Comparison of ENCODE assay signal across 10 cellular contexts in the genomic region with DNA sequence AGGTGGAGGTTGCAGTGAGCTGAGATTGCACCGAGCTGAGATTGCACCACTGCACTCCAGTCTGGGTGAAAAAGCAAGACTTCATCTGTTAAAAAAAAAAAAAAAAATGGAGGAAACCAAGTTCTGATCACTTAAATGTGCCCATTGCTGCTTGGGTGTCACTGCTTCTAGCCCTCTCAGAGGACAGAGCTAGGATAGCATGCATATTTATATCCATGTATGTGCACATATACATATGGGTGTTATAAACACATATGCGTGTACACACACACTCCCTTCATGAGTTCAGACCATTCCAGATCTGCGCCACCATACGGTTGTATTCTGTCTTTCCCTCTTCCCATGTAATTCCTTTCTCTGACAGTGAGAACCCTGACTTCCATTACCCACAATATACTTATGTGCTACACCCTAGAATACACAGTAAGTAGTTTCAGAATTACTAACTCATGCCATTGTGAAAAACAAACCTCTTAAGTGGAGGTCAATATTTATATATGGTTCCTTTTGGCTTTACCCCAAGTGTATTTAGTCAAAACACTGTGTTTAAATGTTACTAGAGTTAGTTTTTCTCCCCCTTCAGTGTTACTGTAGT.
DNase-seq lines count a peak whose midpoint lies in the region; ATAC-seq and TF ChIP-seq lines count a peak whose summit lies in the region.
"Had no signal": no experiment of that assay in that cellular context is flagged by ENCODE, and none has a peak within 500 bp of the region (broad histone marks: within the 10 kb centered on the region; RNA-seq: fewer than 3 reads in every experiment).

No MANE protein-coding gene starts in this region.

- no peaks in the 10 kb centered on the region for H3K4me1 ChIP-seq in tibial artery
- H3K4me1 ChIP-seq: neural progenitor cell had no signal

- intact Hi-C loops in tibial artery (cut with DNase I; ENCODE audit: low total_unique reads): no loop called here

- no peak overlapping the region for H3K4me3 ChIP-seq in brain microvascular endothelial cell (ENCODE audit: low read depth, low read length)
- H3K4me3 ChIP-seq in tibial artery: no peak overlapping the region
- H3K4me3 ChIP-seq: hepatocyte, neural progenitor cell had no signal

- in situ Hi-C loops in brain microvascular endothelial cell (cut with HindIII; ENCODE audit: low pct_ligation_motif_present, low sequenced_read_pairs): no loop called here

- ATAC-seq in GM18502 (IDR thresholded peaks at IDR 0.05; ENCODE audit: poor library complexity, unreplicated experiment): peak; percentile 69
- peak; percentile 73 for ATAC-seq in GM21447 (IDR thresholded peaks at IDR 0.05; ENCODE audit: unreplicated experiment)
- ATAC-seq in HG03460 (IDR thresholded peaks at IDR 0.05; ENCODE audit: unreplicated experiment): peak; percentile 74

- H3K4me3 Mint-ChIP-seq in glutamatergic neuron (ENCODE audit: unreplicated experiment) (no peak overlapping the region), HFFc6 (no peak overlapping the region)
- H3K4me3 Mint-ChIP-seq: neural progenitor cell had no signal

- H3K9me3 Mint-ChIP-seq in glutamatergic neuron (ENCODE audit: unreplicated experiment) (peaks cover 5% of the 10 kb centered on the region), HFFc6 (no peaks in the 10 kb centered on the region)
- H3K9me3 Mint-ChIP-seq: neural progenitor cell had no signal

- no peak for DNase-seq in glutamatergic neuron
- DNase-seq in brain microvascular endothelial cell: no peak
- DNase-seq in A172 (ENCODE audit: low spot score): no peak
- no peak for DNase-seq in tibial artery
- no peak for DNase-seq in HFFc6

- H3K27me3 Mint-ChIP-seq in glutamatergic neuron (ENCODE audit: unreplicated experiment): no peaks in the 10 kb centered on the region
- H3K27me3 Mint-ChIP-seq in HFFc6 (ENCODE audit: insufficient read depth): peaks cover 2% of the 10 kb centered on the region; the same call in 1 of the 2 replicates

- H3K27me3 ChIP-seq in brain microvascular endothelial cell (replicated peaks) (no peaks in the 10 kb centered on the region), tibial artery (no peaks in the 10 kb centered on the region)
- H3K27me3 ChIP-seq: hepatocyte, neural progenitor cell had no signal

- H3K36me3 ChIP-seq in brain microvascular endothelial cell (replicated peaks) (no peaks in the 10 kb centered on the region), tibial artery (peaks cover 14 to 36% (median 20%) of the 10 kb centered on the region in 3 donors)
- H3K36me3 ChIP-seq: neural progenitor cell had no signal

- no peaks in the 10 kb centered on the region for H3K9me3 ChIP-seq in tibial artery

- peak overlapping the region; percentile 48 for H3K27ac Mint-ChIP-seq in glutamatergic neuron (ENCODE audit: unreplicated experiment)
- no peak overlapping the region for H3K27ac Mint-ChIP-seq in HFFc6
- H3K27ac Mint-ChIP-seq: neural progenitor cell had no signal

- H3K27ac ChIP-seq in brain microvascular endothelial cell (no peak overlapping the region), tibial artery (no peak overlapping the region)
- H3K27ac ChIP-seq: hepatocyte, neural progenitor cell had no signal

- H3K4me1 Mint-ChIP-seq in glutamatergic neuron (ENCODE audit: low read depth, unreplicated experiment) (peaks cover 8% of the 10 kb centered on the region), HFFc6 (ENCODE audit: low read depth) (0 out of 2 replicates have a peak, but pooled peaks cover 5% of the 10 kb centered on the region)
- H3K4me1 Mint-ChIP-seq: neural progenitor cell had no signal

- TF ChIP-seq CTCF in glutamatergic neuron (IDR thresholded peaks at IDR 0.05; ENCODE audit: partially characterized antibody, unreplicated experiment) (no peak), brain microvascular endothelial cell (IDR thresholded peaks at IDR 0.05; ENCODE audit: low read depth, low read length, missing control alignments) (no peak), tibial artery (IDR thresholded peaks at IDR 0.05) (no peak), HFFc6 (IDR thresholded peaks at IDR 0.05) (no peak)

- peaks cover 4% of the 10 kb centered on the region for H3K36me3 Mint-ChIP-seq in glutamatergic neuron (ENCODE audit: unreplicated experiment)
- H3K36me3 Mint-ChIP-seq in HFFc6 (ENCODE audit: low read depth): peaks cover 42% of the 10 kb centered on the region
